Comparison of ENCODE assay signal across 8 cellular contexts in the genomic region with DNA sequence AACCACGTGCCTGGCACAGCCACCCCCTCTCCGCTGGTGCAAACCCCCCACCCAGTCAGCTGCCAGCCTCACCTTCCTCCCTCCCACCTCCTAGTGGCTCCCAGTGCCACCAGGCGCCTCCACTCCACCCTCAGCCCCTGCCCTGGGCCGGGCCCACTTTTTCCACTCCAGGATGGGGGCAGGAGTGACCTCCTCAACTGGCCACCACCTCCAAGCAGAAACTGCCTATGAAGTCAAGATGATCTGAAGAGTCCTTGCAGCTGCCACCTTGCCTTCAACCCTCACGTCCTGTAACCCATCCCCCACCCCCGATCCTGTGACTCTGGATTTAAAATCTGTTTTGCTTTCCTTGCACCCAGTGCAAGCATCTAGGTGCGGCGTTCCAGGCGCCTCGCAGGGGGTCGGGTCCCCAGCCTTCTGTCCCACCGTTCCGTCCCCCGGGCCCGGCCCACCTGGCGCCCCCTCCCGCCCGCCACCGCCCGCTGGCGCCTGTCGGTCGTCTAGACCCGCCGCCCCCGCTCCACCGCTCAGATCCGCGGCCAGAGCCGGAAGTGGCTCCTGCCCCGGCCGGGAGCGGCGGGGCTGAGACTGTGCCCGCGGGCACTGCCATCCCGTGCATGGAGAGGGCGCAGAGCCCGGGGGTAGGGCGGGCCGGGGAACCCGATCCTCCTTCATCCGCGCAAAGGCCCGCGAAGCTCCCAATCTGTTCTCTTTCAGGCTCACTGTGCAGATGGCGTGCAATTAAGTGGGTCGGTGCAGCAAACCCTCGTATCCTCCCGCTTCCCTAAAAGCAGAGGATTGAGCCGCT. TPM values are rescaled to one million over a fixed set of nuclear protein-coding genes. Genes with fewer than 3 reads are reported as not detected.
DNase-seq lines count a peak whose midpoint lies in the region; ATAC-seq and TF ChIP-seq lines count a peak whose summit lies in the region.

No MANE protein-coding gene starts in this region.

- H3K9me3 Mint-ChIP-seq in HFFc6: no peaks in the 10 kb centered on the region

- H3K4me3 ChIP-seq in SJSA1 (peak overlapping the region; percentile 20; the same call in 1 of the 2 replicates), ascending aorta (peak overlapping the region; percentile 55 to 69), spleen (peak overlapping the region; percentile 31 to 67 (median 38))

- WGBS in spleen, 5 donors: 5 to 24% (median 7%) methylated on average over 9 to 51 of the region's 51 CpGs

- TF ChIP-seq POLR2A in spleen (IDR thresholded peaks at IDR 0.05): no peak

- H3K4me1 ChIP-seq in SJSA1 (replicated peaks) (peaks cover 10% of the 10 kb centered on the region), ascending aorta (peaks cover 5 to 8% of the 10 kb centered on the region in 2 donors), spleen (peaks cover 3 to 17% (median 14%) of the 10 kb centered on the region in 6 donors)

- DNase-seq in COLO668 (lab: John Stamatoyannopoulos, UW; ENCODE audit: unreplicated experiment) (peak; percentile 71), HFFc6 (no peak), SJSA1 (ENCODE audit: low read depth in 1 of 2, low spot score in 2 of 2) (no peak), ascending aorta (ENCODE audit: low spot score in 2 of 2) (no peak), hepatic stellate cell (ENCODE audit: low spot score) (peak; percentile 33), spleen (peak; percentile 88), HuH-7 (ENCODE audit: low spot score) (no peak)

- H3K4me1 Mint-ChIP-seq in HFFc6 (ENCODE audit: low read depth): peaks cover 38% of the 10 kb centered on the region

- peak overlapping the region; percentile 62 for H3K27ac Mint-ChIP-seq in HFFc6

- ATAC-seq in GM21515 (IDR thresholded peaks at IDR 0.05; ENCODE audit: unreplicated experiment): no peak

- no peaks in the 10 kb centered on the region for H3K36me3 Mint-ChIP-seq in HFFc6 (ENCODE audit: low read depth)

- peaks cover 5% of the 10 kb centered on the region for H3K27me3 Mint-ChIP-seq in HFFc6 (ENCODE audit: insufficient read depth)

- intact Hi-C loops in ascending aorta (cut with DNase I): no loop called here
- intact Hi-C loops in spleen (cut with DNase I; ENCODE audit: low total_unique reads): no loop called here

- H3K4me3 Mint-ChIP-seq in HFFc6: peak overlapping the region; percentile 68; the same call in 1 of the 2 replicates

- no peaks in the 10 kb centered on the region for H3K36me3 ChIP-seq in SJSA1
- no peaks in the 10 kb centered on the region for H3K36me3 ChIP-seq in ascending aorta
- H3K36me3 ChIP-seq in spleen: no peaks in the 10 kb centered on the region

- no peaks in the 10 kb centered on the region for H3K27me3 ChIP-seq in SJSA1 (replicated peaks)
- no peaks in the 10 kb centered on the region for H3K27me3 ChIP-seq in ascending aorta
- H3K27me3 ChIP-seq in spleen (replicated peaks in 1 of 7): peaks cover 0 to 5% (median 0%) of the 10 kb centered on the region in 7 donors

- no peak overlapping the region for H3K27ac ChIP-seq in SJSA1
- peak overlapping the region; percentile 71 to 80 for H3K27ac ChIP-seq in ascending aorta
- H3K27ac ChIP-seq in spleen: peak overlapping the region in 4 of 8 donors; percentile 3 to 32 (median 20)

- TF ChIP-seq CTCF in HFFc6 (IDR thresholded peaks at IDR 0.05): peak; percentile 41
- TF ChIP-seq CTCF in ascending aorta (IDR thresholded peaks at IDR 0.05): peak in 1 of 3 experiments; percentile 25
- no peak for TF ChIP-seq CTCF in spleen (IDR thresholded peaks at IDR 0.05 in 8 of 11, conservative IDR thresholded peaks at IDR 0.05 in 3 of 11)

- H3K9me3 ChIP-seq in SJSA1 (replicated peaks): no peaks in the 10 kb centered on the region
- no peaks in the 10 kb centered on the region for H3K9me3 ChIP-seq in ascending aorta
- no peaks in the 10 kb centered on the region for H3K9me3 ChIP-seq in spleen

RNA-seq across cellular contexts. Expression of a gene that starts 51.2 kb away (rescaled TPM):
- 100 to 1,000 TPM; 139 to 152 (median 151) TPM for total RNA-seq in HFFc6 (2021; fragmentation: NEBNext Ultra II Directional; extraction: Animal tissue kit (Norgen Biotek cat#: 25700))
- total RNA-seq in SJSA1 (2014; rRNA removed; shearing (Covaris generic)): 78.9 and 113 TPM in 2 replicates
- total RNA-seq in ascending aorta (112 TPM), spleen (100 to 1,000 TPM; 162 to 257 (median 203) TPM)
- 10 to 100 TPM; 13.5 to 30.8 (median 16.3) TPM for polyA plus RNA-seq in spleen

Comparison
In these comparisons a context has a peak if more than half of its experiments do, and no peak if none do; other contexts are left out.
1. DNase-seq: peak in COLO668 (single experiment), hepatic stellate cell (single experiment) and spleen (single experiment); none in HFFc6 (single experiment), SJSA1 (0 of 2), ascending aorta (0 of 2) and HuH-7 (single experiment).
2. Peak in every context shown above with its lines, with median percentiles within 50 percentile points of each other: H3K4me3 ChIP-seq.